In genomic region chr7:21066221-21066620, GRCh38 we compare ENCODE assay signal across 18 cellular contexts.
A peak's percentile ranks its signal among the peaks of the same experiment; 100 is the strongest.
DNase-seq lines count a peak whose midpoint lies in the region; ATAC-seq and TF ChIP-seq lines count a peak whose summit lies in the region.
"Had no signal": no experiment of that assay in that cellular context is flagged by ENCODE, and none has a peak within 500 bp of the region (broad histone marks: within the 10 kb centered on the region; RNA-seq: fewer than 3 reads in every experiment).

No MANE protein-coding gene starts in this region.

- H3K4me3 Mint-ChIP-seq in neural crest cell (no peak overlapping the region), nephron progenitor cell (no peak overlapping the region)
- H3K4me3 Mint-ChIP-seq: B cell; CD14-positive monocyte; CD4-positive, CD25-positive, alpha-beta regulatory T cell; CD8-positive, alpha-beta T cell had no signal

- intact Hi-C loops in left colon (cut with DNase I, micrococcal nuclease), result no loop called here

- peaks cover 2% of the 10 kb centered on the region for H3K36me3 Mint-ChIP-seq in neural crest cell (ENCODE audit: low read depth)
- no peaks in the 10 kb centered on the region for H3K36me3 Mint-ChIP-seq in nephron progenitor cell (ENCODE audit: low read depth)
- H3K36me3 Mint-ChIP-seq: CD14-positive monocyte; CD4-positive, CD25-positive, alpha-beta regulatory T cell; CD8-positive, alpha-beta T cell had no signal

- H3K4me1 Mint-ChIP-seq in neural crest cell, result no peaks in the 10 kb centered on the region
- peaks cover 13% of the 10 kb centered on the region for H3K4me1 Mint-ChIP-seq in nephron progenitor cell
- H3K4me1 Mint-ChIP-seq: B cell; CD14-positive monocyte; CD4-positive, CD25-positive, alpha-beta regulatory T cell had no signal

- no peaks in the 10 kb centered on the region for H3K27me3 Mint-ChIP-seq in neural crest cell (ENCODE audit: low read depth)
- no peaks in the 10 kb centered on the region for H3K27me3 Mint-ChIP-seq in nephron progenitor cell (ENCODE audit: low read depth, poor library complexity)
- H3K27me3 Mint-ChIP-seq: CD4-positive, CD25-positive, alpha-beta regulatory T cell had no signal

- no peak for TF ChIP-seq CTCF in C4-2B (conservative IDR thresholded peaks at IDR 0.05)
- no peak for TF ChIP-seq CTCF in neural crest cell (conservative IDR thresholded peaks at IDR 0.05)
- TF ChIP-seq CTCF in nephron progenitor cell (IDR thresholded peaks at IDR 0.05), result no peak

- peak overlapping the region; percentile 31; the same call in 1 of the 2 replicates for H3K27ac ChIP-seq in C4-2B
- H3K27ac ChIP-seq: 22Rv1; A549; BLaER1 treated with 17β-estradiol and CSF1 and Interleukin-3, amounts not matched to agents 10 nM and 100 nM had no signal

- peaks cover 3% of the 10 kb centered on the region for H3K9me3 Mint-ChIP-seq in neural crest cell
- H3K9me3 Mint-ChIP-seq in nephron progenitor cell, result peaks cover 4% of the 10 kb centered on the region
- H3K9me3 Mint-ChIP-seq: CD8-positive, alpha-beta T cell had no signal

- ATAC-seq in left colon (peak; percentile 89), HG02610 (IDR thresholded peaks at IDR 0.05; ENCODE audit: unreplicated experiment) (no peak)
- ATAC-seq: A549; CD8-positive, alpha-beta T cell had no signal

- peak in 1 of 2 donors; percentile 13 for DNase-seq in left colon
- no peak for DNase-seq in neural crest cell (ENCODE audit: low read depth, low spot score)
- DNase-seq in glomerular visceral epithelial cell (ENCODE audit: extremely low spot score), result no peak
- no peak for DNase-seq in nephron progenitor cell
- DNase-seq: AML-193; Caco-2; Calu3; CD4-positive, CD25-positive, alpha-beta regulatory T cell; CD8-positive, alpha-beta T cell; DMS79 treated with DMSO at 0.1 percent for 48 hours; GF-D8 had no signal

- H3K27ac Mint-ChIP-seq in neural crest cell (ENCODE audit: unreplicated experiment) (peak overlapping the region; percentile 7), nephron progenitor cell (no peak overlapping the region)
- H3K27ac Mint-ChIP-seq: B cell; CD14-positive monocyte; CD4-positive, CD25-positive, alpha-beta regulatory T cell; CD8-positive, alpha-beta T cell had no signal
